ENCODE assay signal across 1 cellular context in genomic region chr15:69548367-69548766, GRCh38.
TF ChIP-seq lines count a peak whose summit lies in the region.

No MANE protein-coding gene starts in this region.

TF ChIP-seq in HepG2, 621 proteins besides CTCF, POLR2A, EP300 and RAD21 (continued from another document):
- no peak for TF ChIP-seq MYPOP (CRISPR knock-in tag; IDR thresholded peaks at IDR 0.05)
- TF ChIP-seq ATF4 (CRISPR knock-in tag; IDR thresholded peaks at IDR 0.05) = no peak
- no peak for TF ChIP-seq ZNF263 (CRISPR knock-in tag; IDR thresholded peaks at IDR 0.05)
- no peak for TF ChIP-seq GTF3A (CRISPR knock-in tag; conservative IDR thresholded peaks at IDR 0.05)
